19 cellular contexts compared by ENCODE assay signal in the genomic region with DNA sequence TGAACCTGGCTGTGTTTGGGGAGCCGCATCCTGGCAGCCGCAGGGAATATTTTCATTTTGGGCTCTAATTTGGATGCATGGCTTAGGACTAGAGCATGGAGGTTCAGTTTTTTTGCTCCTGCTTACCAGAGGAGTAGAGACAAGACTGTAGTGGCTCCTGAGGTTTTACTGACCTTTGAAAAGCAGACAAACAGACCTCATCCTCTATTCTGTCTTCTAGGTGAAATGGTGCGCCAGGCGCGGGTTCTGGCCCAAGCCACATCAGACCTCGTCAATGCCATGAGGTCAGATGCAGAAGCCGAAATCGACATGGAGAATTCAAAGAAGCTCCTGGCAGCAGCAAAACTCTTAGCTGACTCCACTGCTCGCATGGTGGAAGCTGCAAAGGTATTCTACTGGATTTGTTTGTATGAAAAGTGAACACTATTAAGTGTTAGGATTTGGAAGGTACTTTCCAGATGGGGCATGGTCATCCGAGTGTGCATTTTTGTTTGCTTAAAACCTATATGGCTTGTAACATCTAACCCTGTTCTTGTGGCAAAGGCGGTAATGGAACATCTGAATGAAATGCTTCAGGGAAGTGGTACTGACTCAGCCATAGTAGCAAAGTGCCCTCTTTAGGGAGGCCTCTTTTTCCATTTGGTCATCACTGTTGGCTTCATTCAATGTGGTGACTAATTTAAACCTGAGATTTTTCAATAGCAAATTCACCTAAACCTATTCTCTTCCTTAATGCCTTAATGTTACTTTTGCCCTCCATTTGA.
DNase-seq lines count a peak whose midpoint lies in the region; ATAC-seq and TF ChIP-seq lines count a peak whose summit lies in the region.
"Had no signal": no experiment of that assay in that cellular context is flagged by ENCODE, and none has a peak within 500 bp of the region (broad histone marks: within the 10 kb centered on the region; RNA-seq: fewer than 3 reads in every experiment).

No MANE protein-coding gene starts in this region.

- no peaks in the 10 kb centered on the region for H3K36me3 Mint-ChIP-seq in activated T-cell treated with anti-CD3 and anti-CD28 coated beads, Interleukin-2, amount 50 U/mL, for 72 hours (ENCODE audit: insufficient read depth in 2 of 2)

- in situ Hi-C loops in GM13977 (cut with MboI; ENCODE audit: low pct_unique_long_range_greater_than_20kb, low sequenced_read_pairs, unreplicated experiment): no loop called here

- DNase-seq in stimulated activated CD4-positive, alpha-beta T cell treated with anti-CD3 and anti-CD28 coated beads, Interleukin-12 subunit alpha, Interleukin-12 subunit beta, amount 100 ng/mL, for 48 hours (ENCODE audit: low read depth in 2 of 3, low spot score in 1 of 3): peak; percentile 3 to 46 (median 21)
- DNase-seq in stimulated activated CD4-positive, alpha-beta T cell treated with anti-CD3 and anti-CD28 coated beads, Interleukin-4, amount 100 ng/mL, for 4 hours: no peak
- DNase-seq in activated T-cell treated with anti-CD3 and anti-CD28 coated beads, Interleukin-2, amount 50 U/mL, for 72 hours: peak; percentile 43 to 48
- peak; percentile 19 for DNase-seq in fibroblast of peridontal ligament (ENCODE audit: extremely low read depth)
- peak; percentile 29 to 40 for DNase-seq in stimulated activated naive CD8-positive, alpha-beta T cell treated with anti-CD3 and anti-CD28 coated beads, Interleukin-15, amount 100 ng/mL, for 72 hours
- DNase-seq in GM13977 (ENCODE audit: low spot score): no peak
- no peak for DNase-seq in GM03348 (ENCODE audit: low spot score)
- DNase-seq: BE2C, brain microvascular endothelial cell, DMS79 treated with DMSO at 0.1 percent for 48 hours, head of caudate nucleus, left colon, MM.1S, NCI-H2081 treated with DMSO at 0.1 percent for 48 hours, NCI-H82, SHP77 treated with DMSO at 0.1 percent for 48 hours, T1000, uterus had no signal

- peak overlapping the region; percentile 41 to 42 for H3K4me3 Mint-ChIP-seq in activated T-cell treated with anti-CD3 and anti-CD28 coated beads, Interleukin-2, amount 50 U/mL, for 72 hours
- peak overlapping the region in 1 of 2 donors; percentile 5 for H3K4me3 Mint-ChIP-seq in stimulated activated naive CD8-positive, alpha-beta T cell treated with anti-CD3 and anti-CD28 coated beads, Interleukin-15, amount 100 ng/mL, for 72 hours

- H3K4me1 Mint-ChIP-seq in activated T-cell treated with anti-CD3 and anti-CD28 coated beads, Interleukin-2, amount 50 U/mL, for 72 hours (ENCODE audit: low read depth): peaks cover 19% of the 10 kb centered on the region
- H3K4me1 Mint-ChIP-seq in stimulated activated naive CD8-positive, alpha-beta T cell treated with anti-CD3 and anti-CD28 coated beads, Interleukin-15, amount 100 ng/mL, for 72 hours: peaks cover 18% of the 10 kb centered on the region

- peak; percentile 98 for ATAC-seq in activated T-cell treated with anti-CD3 and anti-CD28 coated beads, Interleukin-2, amount 50 U/mL, for 72 hours (replicated peaks in 1 of 2)
- peak; percentile 99 for ATAC-seq in stimulated activated naive CD8-positive, alpha-beta T cell treated with anti-CD3 and anti-CD28 coated beads, Interleukin-15, amount 100 ng/mL, for 72 hours
- ATAC-seq in HG02852 (IDR thresholded peaks at IDR 0.05; ENCODE audit: unreplicated experiment): no peak
- ATAC-seq: left colon had no signal

- H3K9me3 Mint-ChIP-seq in activated T-cell treated with anti-CD3 and anti-CD28 coated beads, Interleukin-2, amount 50 U/mL, for 72 hours: no peaks in the 10 kb centered on the region
- no peaks in the 10 kb centered on the region for H3K9me3 Mint-ChIP-seq in stimulated activated naive CD8-positive, alpha-beta T cell treated with anti-CD3 and anti-CD28 coated beads, Interleukin-15, amount 100 ng/mL, for 72 hours

- peak overlapping the region; percentile 77 for H3K27ac Mint-ChIP-seq in activated T-cell treated with anti-CD3 and anti-CD28 coated beads, Interleukin-2, amount 50 U/mL, for 72 hours
- peak overlapping the region; percentile 75 to 91 for H3K27ac Mint-ChIP-seq in stimulated activated naive CD8-positive, alpha-beta T cell treated with anti-CD3 and anti-CD28 coated beads, Interleukin-15, amount 100 ng/mL, for 72 hours

- peaks cover 4% of the 10 kb centered on the region for H3K27me3 Mint-ChIP-seq in activated T-cell treated with anti-CD3 and anti-CD28 coated beads, Interleukin-2, amount 50 U/mL, for 72 hours (ENCODE audit: low read depth)
- no peaks in the 10 kb centered on the region for H3K27me3 Mint-ChIP-seq in stimulated activated naive CD8-positive, alpha-beta T cell treated with anti-CD3 and anti-CD28 coated beads, Interleukin-15, amount 100 ng/mL, for 72 hours

- no peak for TF ChIP-seq CTCF in GM13977 (IDR thresholded peaks at IDR 0.05; ENCODE audit: extremely low read depth, insufficient read depth, missing control alignments)

Comparison
In these comparisons a context has a peak if more than half of its experiments do, and no peak if none do; other contexts are left out.
1. DNase-seq: peak in stimulated activated CD4-positive, alpha-beta T cell treated with anti-CD3 and anti-CD28 coated beads, Interleukin-12 subunit alpha, Interleukin-12 subunit beta, amount 100 ng/mL, for 48 hours (3 of 3), activated T-cell treated with anti-CD3 and anti-CD28 coated beads, Interleukin-2, amount 50 U/mL, for 72 hours (2 of 2), fibroblast of peridontal ligament (single experiment) and stimulated activated naive CD8-positive, alpha-beta T cell treated with anti-CD3 and anti-CD28 coated beads, Interleukin-15, amount 100 ng/mL, for 72 hours (2 of 2); none in stimulated activated CD4-positive, alpha-beta T cell treated with anti-CD3 and anti-CD28 coated beads, Interleukin-4, amount 100 ng/mL, for 4 hours (0 of 2), GM13977 (single experiment) and GM03348 (single experiment).